1 cellular context compared by ENCODE assay signal in the genomic region with DNA sequence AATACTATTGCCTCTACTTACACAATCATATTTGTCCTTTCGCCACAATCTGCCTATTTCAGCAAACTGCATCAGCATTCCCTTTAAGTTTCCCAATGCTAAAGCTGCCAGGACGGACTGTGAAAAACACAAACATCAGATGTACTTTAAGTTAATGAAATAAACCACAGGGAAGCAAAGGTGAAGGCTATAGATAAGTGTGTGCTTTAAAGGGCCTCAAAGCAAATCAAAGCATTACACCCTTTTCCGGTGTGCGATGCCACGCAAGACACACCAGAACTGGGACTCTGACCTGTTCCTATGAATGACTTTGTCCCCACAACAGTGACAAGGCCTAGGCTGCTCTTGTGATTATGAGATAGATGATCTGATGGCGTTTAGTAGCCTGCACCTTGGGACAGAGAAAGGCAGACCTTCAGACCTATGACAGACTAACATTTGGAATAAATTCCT.
A peak's percentile ranks its signal among the peaks of the same experiment; 100 is the strongest.
TF ChIP-seq lines count a peak whose summit lies in the region.

No MANE protein-coding gene starts in this region.

TF ChIP-seq in HepG2, 621 proteins besides CTCF, POLR2A, EP300 and RAD21 (continued from another document and continues in another):
- TF ChIP-seq, protein P1, sequence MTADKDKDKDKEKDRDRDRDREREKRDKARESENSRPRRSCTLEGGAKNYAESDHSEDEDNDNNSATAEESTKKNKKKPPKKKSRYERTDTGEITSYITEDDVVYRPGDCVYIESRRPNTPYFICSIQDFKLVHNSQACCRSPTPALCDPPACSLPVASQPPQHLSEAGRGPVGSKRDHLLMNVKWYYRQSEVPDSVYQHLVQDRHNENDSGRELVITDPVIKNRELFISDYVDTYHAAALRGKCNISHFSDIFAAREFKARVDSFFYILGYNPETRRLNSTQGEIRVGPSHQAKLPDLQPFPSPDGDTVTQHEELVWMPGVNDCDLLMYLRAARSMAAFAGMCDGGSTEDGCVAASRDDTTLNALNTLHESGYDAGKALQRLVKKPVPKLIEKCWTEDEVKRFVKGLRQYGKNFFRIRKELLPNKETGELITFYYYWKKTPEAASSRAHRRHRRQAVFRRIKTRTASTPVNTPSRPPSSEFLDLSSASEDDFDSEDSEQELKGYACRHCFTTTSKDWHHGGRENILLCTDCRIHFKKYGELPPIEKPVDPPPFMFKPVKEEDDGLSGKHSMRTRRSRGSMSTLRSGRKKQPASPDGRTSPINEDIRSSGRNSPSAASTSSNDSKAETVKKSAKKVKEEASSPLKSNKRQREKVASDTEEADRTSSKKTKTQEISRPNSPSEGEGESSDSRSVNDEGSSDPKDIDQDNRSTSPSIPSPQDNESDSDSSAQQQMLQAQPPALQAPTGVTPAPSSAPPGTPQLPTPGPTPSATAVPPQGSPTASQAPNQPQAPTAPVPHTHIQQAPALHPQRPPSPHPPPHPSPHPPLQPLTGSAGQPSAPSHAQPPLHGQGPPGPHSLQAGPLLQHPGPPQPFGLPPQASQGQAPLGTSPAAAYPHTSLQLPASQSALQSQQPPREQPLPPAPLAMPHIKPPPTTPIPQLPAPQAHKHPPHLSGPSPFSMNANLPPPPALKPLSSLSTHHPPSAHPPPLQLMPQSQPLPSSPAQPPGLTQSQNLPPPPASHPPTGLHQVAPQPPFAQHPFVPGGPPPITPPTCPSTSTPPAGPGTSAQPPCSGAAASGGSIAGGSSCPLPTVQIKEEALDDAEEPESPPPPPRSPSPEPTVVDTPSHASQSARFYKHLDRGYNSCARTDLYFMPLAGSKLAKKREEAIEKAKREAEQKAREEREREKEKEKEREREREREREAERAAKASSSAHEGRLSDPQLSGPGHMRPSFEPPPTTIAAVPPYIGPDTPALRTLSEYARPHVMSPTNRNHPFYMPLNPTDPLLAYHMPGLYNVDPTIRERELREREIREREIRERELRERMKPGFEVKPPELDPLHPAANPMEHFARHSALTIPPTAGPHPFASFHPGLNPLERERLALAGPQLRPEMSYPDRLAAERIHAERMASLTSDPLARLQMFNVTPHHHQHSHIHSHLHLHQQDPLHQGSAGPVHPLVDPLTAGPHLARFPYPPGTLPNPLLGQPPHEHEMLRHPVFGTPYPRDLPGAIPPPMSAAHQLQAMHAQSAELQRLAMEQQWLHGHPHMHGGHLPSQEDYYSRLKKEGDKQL (CRISPR knock-in tag; IDR thresholded peaks at IDR 0.05; ENCODE audit: low read depth), result peak; percentile 95
- TF ChIP-seq ZSCAN9 (CRISPR knock-in tag; IDR thresholded peaks at IDR 0.05; ENCODE audit: borderline replicate concordance), result peak; percentile 77; the same call in 1 of the 2 replicates
- TF ChIP-seq ZNF468 (CRISPR knock-in tag; IDR thresholded peaks at IDR 0.05), result no peak
- peak; percentile 73 to 83 for TF ChIP-seq MAFK (conservative IDR thresholded peaks at IDR 0.05 in 1 of 2, IDR thresholded peaks at IDR 0.05 in 1 of 2; ENCODE audit: low read length in 2 of 2)
- TF ChIP-seq SRF (IDR thresholded peaks at IDR 0.05; ENCODE audit: low read depth, low read length), result no peak
- no peak for TF ChIP-seq ZNF3 (CRISPR knock-in tag; IDR thresholded peaks at IDR 0.05)
- TF ChIP-seq ZBTB44 (CRISPR knock-in tag; IDR thresholded peaks at IDR 0.05), result no peak
- 0 out of 2 replicates have a peak, but pooled peaks have one; percentile 52 for TF ChIP-seq ZNF557 (CRISPR knock-in tag; IDR thresholded peaks at IDR 0.05)
- peak; percentile 65; the same call in 1 of the 2 replicates for TF ChIP-seq MAX (IDR thresholded peaks at IDR 0.05)
- peak; percentile 68; the same call in 1 of the 2 replicates for TF ChIP-seq DMAP1 (CRISPR knock-in tag; IDR thresholded peaks at IDR 0.05)
- no peak; the same call in 1 of the 2 replicates for TF ChIP-seq ATF7-NPFF (CRISPR knock-in tag; IDR thresholded peaks at IDR 0.05; ENCODE audit: low read depth)
- TF ChIP-seq NFATC3 (CRISPR knock-in tag; IDR thresholded peaks at IDR 0.05), result no peak
- TF ChIP-seq ZNF350 (CRISPR knock-in tag; IDR thresholded peaks at IDR 0.05; ENCODE audit: borderline replicate concordance, low read depth), result 0 out of 2 replicates have a peak, but pooled peaks have one; percentile 55
- TF ChIP-seq ZKSCAN5 (CRISPR knock-in tag; IDR thresholded peaks at IDR 0.05), result no peak
- no peak for TF ChIP-seq MBNL3 (CRISPR knock-in tag; conservative IDR thresholded peaks at IDR 0.05)
- TF ChIP-seq, protein P2, sequence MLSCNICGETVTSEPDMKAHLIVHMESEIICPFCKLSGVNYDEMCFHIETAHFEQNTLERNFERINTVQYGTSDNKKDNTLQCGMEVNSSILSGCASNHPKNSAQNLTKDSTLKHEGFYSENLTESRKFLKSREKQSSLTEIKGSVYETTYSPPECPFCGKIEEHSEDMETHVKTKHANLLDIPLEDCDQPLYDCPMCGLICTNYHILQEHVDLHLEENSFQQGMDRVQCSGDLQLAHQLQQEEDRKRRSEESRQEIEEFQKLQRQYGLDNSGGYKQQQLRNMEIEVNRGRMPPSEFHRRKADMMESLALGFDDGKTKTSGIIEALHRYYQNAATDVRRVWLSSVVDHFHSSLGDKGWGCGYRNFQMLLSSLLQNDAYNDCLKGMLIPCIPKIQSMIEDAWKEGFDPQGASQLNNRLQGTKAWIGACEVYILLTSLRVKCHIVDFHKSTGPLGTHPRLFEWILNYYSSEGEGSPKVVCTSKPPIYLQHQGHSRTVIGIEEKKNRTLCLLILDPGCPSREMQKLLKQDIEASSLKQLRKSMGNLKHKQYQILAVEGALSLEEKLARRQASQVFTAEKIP (CRISPR knock-in tag; IDR thresholded peaks at IDR 0.05; ENCODE audit: borderline replicate concordance), result no peak
- TF ChIP-seq ZNF589 (CRISPR knock-in tag; conservative IDR thresholded peaks at IDR 0.05), result peak; percentile 69; the same call in 1 of the 2 replicates
- no peak for TF ChIP-seq TAF15 (IDR thresholded peaks at IDR 0.05; ENCODE audit: low read depth, low read length, poor library complexity, severe bottlenecking)
- TF ChIP-seq, protein P3, sequence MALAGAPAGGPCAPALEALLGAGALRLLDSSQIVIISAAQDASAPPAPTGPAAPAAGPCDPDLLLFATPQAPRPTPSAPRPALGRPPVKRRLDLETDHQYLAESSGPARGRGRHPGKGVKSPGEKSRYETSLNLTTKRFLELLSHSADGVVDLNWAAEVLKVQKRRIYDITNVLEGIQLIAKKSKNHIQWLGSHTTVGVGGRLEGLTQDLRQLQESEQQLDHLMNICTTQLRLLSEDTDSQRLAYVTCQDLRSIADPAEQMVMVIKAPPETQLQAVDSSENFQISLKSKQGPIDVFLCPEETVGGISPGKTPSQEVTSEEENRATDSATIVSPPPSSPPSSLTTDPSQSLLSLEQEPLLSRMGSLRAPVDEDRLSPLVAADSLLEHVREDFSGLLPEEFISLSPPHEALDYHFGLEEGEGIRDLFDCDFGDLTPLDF (CRISPR knock-in tag; IDR thresholded peaks at IDR 0.05), result no peak
- no peak for TF ChIP-seq PCBP1 (IDR thresholded peaks at IDR 0.05; ENCODE audit: borderline replicate concordance, low read depth, low read length)
- no peak for TF ChIP-seq ZNF446 (CRISPR knock-in tag; IDR thresholded peaks at IDR 0.05)
- TF ChIP-seq GZF1 (CRISPR knock-in tag; IDR thresholded peaks at IDR 0.05), result no peak
- no peak for TF ChIP-seq U2AF2 (IDR thresholded peaks at IDR 0.05; ENCODE audit: low read depth, low read length)
- TF ChIP-seq NFKB2 (CRISPR knock-in tag; IDR thresholded peaks at IDR 0.05; ENCODE audit: borderline replicate concordance), result no peak
- no peak for TF ChIP-seq CCAR2 (optimal IDR thresholded peaks at IDR 0.05; ENCODE audit: low read depth, low read length)
- no peak for TF ChIP-seq ZBTB2 (CRISPR knock-in tag; IDR thresholded peaks at IDR 0.05; ENCODE audit: low read depth)
- no peak; the same call in 1 of the 2 replicates for TF ChIP-seq ZNF552 (CRISPR knock-in tag; IDR thresholded peaks at IDR 0.05; ENCODE audit: borderline replicate concordance)
- TF ChIP-seq ZMYM2 (CRISPR knock-in tag; IDR thresholded peaks at IDR 0.05), result peak; percentile 89
- no peak for TF ChIP-seq KLF9 (CRISPR knock-in tag; IDR thresholded peaks at IDR 0.05; ENCODE audit: low read depth)
- TF ChIP-seq ZNF777 (CRISPR knock-in tag; IDR thresholded peaks at IDR 0.05), result no peak
- TF ChIP-seq, protein P4, sequence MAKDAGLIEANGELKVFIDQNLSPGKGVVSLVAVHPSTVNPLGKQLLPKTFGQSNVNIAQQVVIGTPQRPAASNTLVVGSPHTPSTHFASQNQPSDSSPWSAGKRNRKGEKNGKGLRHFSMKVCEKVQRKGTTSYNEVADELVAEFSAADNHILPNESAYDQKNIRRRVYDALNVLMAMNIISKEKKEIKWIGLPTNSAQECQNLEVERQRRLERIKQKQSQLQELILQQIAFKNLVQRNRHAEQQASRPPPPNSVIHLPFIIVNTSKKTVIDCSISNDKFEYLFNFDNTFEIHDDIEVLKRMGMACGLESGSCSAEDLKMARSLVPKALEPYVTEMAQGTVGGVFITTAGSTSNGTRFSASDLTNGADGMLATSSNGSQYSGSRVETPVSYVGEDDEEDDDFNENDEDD (CRISPR knock-in tag; IDR thresholded peaks at IDR 0.05; ENCODE audit: borderline replicate concordance), result peak; percentile 31; the same call in 1 of the 2 replicates
- peak; percentile 99 for TF ChIP-seq SALL1 (CRISPR knock-in tag; IDR thresholded peaks at IDR 0.05)
- TF ChIP-seq, protein P5, sequence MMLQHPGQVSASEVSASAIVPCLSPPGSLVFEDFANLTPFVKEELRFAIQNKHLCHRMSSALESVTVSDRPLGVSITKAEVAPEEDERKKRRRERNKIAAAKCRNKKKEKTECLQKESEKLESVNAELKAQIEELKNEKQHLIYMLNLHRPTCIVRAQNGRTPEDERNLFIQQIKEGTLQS (CRISPR knock-in tag; IDR thresholded peaks at IDR 0.05), result 0 out of 2 replicates have a peak, but pooled peaks have one; percentile 43
- TF ChIP-seq GLI4 (CRISPR knock-in tag; IDR thresholded peaks at IDR 0.05; ENCODE audit: borderline replicate concordance), result no peak
- TF ChIP-seq TEAD3 (CRISPR knock-in tag; optimal IDR thresholded peaks at IDR 0.05; ENCODE audit: borderline replicate concordance), result peak; percentile 87
- TF ChIP-seq GMEB1 (CRISPR knock-in tag; IDR thresholded peaks at IDR 0.05; ENCODE audit: borderline replicate concordance), result peak; percentile 18; the same call in 1 of the 2 replicates
- TF ChIP-seq ZBTB14 (CRISPR knock-in tag; IDR thresholded peaks at IDR 0.05), result no peak
- TF ChIP-seq ZBTB46 (CRISPR knock-in tag; IDR thresholded peaks at IDR 0.05; ENCODE audit: borderline replicate concordance), result no peak
- TF ChIP-seq EEA1 (CRISPR knock-in tag; IDR thresholded peaks at IDR 0.05; ENCODE audit: borderline replicate concordance), result no peak
- no peak for TF ChIP-seq CHD2 (IDR thresholded peaks at IDR 0.05; ENCODE audit: low read depth, low read length)
- peak; percentile 49 for TF ChIP-seq PHF8 (CRISPR knock-in tag; IDR thresholded peaks at IDR 0.05)
- TF ChIP-seq WIZ (CRISPR knock-in tag; IDR thresholded peaks at IDR 0.05), result no peak
